In the genomic region with DNA sequence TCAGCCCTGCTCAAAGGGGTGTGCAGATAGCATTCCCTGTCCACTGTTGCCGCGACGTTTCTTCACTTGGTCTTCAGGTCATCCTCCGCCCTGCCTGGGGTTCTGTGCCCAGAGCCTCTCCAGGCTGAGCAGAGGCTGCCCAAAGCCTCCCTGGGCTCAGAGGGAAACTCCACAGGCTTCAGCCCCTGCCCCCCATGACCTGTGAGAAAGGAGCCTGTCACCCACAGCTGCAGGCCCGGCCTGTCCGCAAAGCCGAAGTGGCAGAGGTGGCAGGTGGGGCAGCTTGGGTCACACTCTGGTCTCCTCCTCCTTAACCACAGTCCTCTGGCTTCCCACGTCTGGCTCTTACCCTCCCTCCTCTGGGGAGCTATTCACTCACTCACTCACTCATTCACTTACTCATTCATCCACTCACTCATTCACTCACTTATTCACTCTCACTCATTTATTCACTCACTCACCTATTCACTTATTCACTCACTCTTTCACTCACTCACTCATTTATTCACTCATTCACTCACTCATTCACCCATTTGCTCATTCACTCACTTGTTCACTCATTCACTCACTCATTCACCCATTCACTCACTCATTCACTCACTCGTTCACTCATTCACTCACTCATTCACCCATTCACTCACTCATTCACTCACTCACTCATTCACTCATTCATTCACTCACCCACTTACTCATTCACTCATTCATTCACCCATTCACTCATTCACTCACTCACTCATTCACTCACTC, we compare ENCODE assay signal across 20 cellular contexts. TPM values are rescaled to one million over a fixed set of nuclear protein-coding genes. Genes with fewer than 3 reads are reported as not detected.
A peak's percentile ranks its signal among the peaks of the same experiment; 100 is the strongest.
DNase-seq lines count a peak whose midpoint lies in the region; ATAC-seq, FAIRE-seq and TF ChIP-seq lines count a peak whose summit lies in the region.
"Had no signal": no experiment of that assay in that cellular context is flagged by ENCODE, and none has a peak within 500 bp of the region (broad histone marks: within the 10 kb centered on the region; RNA-seq: fewer than 3 reads in every experiment).

No MANE protein-coding gene starts in this region.

- in situ Hi-C loops in K562 (cut with MboI), result no loop called here

- H3K27ac ChIP-seq in HEK293 (ENCODE audit: extremely low read depth, low read depth, low read length) (no peak overlapping the region), K562 (ENCODE audit: extremely low read depth, low read depth, low read length) (no peak overlapping the region), pancreas (peak overlapping the region; percentile 35 to 62 (median 50))
- H3K27ac ChIP-seq: hepatocyte had no signal

- no peaks in the 10 kb centered on the region; the same call in 1 of the 2 replicates for H4K20me1 ChIP-seq in K562 (replicated peaks; ENCODE audit: control insufficient read depth, insufficient read depth, low read length)

- TF ChIP-seq EP300 in K562 (IDR thresholded peaks at IDR 0.05; ENCODE audit: low read length), result no peak

- 21% methylated on average over 9 of the region's 9 CpGs for WGBS in K562 (ENCODE audit: insufficient coverage, low coverage, missing lambda C conversion rate)
- 35 to 41% methylated on average over 9 of the region's 9 CpGs for WGBS in pancreas, 2 donors

- CTCF ChIA-PET in HEK293 (lab: Yijun Ruan, JAX) (interaction anchor here (0.8 to 4.0 kb wide), 5 partner anchors 11 to 543 kb away, joined by 3 to 19 read pairs (median 4); no protein-coding TSS in a partner anchor), K562 (lab: Yijun Ruan, JAX; ENCODE audit: low intra/inter-chr PET ratio) (no interaction called here)

- H3K9me1 ChIP-seq in K562 (ENCODE audit: control insufficient read depth, insufficient read depth, low read length), result no peaks in the 10 kb centered on the region

- peak; percentile 57 for ATAC-seq in K562
- ATAC-seq in pancreas, result peak; percentile 91 to 95 (median 94)
- ATAC-seq in HG02678 (IDR thresholded peaks at IDR 0.05; ENCODE audit: unreplicated experiment), result no peak
- no peak for ATAC-seq in GM21390 (IDR thresholded peaks at IDR 0.05; ENCODE audit: unreplicated experiment)
- ATAC-seq: activated CD8-positive, alpha-beta memory T cell treated with anti-CD3 and anti-CD28 coated beads, Interleukin-2, amount 10 ng/mL, durations not matched to agents 7 days and 5 days; sciatic nerve had no signal

- POLR2A ChIA-PET in HEK293 (lab: Yijun Ruan, JAX) (no interaction called here), K562 (lab: Yijun Ruan, JAX) (interaction anchor here (0.6 to 1.1 kb wide), 2 partner anchors 11 to 22 kb away, joined by 3 to 5 read pairs; no protein-coding TSS in a partner anchor)

- no peak for TF ChIP-seq CTCF in HEK293 (tag by site-specific recombination; IDR thresholded peaks at IDR 0.05)
- no peak for TF ChIP-seq CTCF in K562 (IDR thresholded peaks at IDR 0.05 in 2 of 3, conservative IDR thresholded peaks at IDR 0.05 in 1 of 3; ENCODE audit: insufficient read depth in 2 of 3, low read depth in 1 of 3, low read length in 3 of 3)
- TF ChIP-seq CTCF in pancreas (IDR thresholded peaks at IDR 0.05), result no peak

- H3K79me2 ChIP-seq in K562 (ENCODE audit: control insufficient read depth, insufficient read depth, low read length), result no peaks in the 10 kb centered on the region
- H3K79me2 ChIP-seq: hepatocyte had no signal

- H3K4me3 ChIP-seq in HEK293 (ENCODE audit: low read depth, low read length) (no peak overlapping the region), K562 (no peak overlapping the region), pancreas (no peak overlapping the region)
- H3K4me3 ChIP-seq: hepatocyte, lung had no signal

- TF ChIP-seq RAD21 in K562 (CRISPR knock-in tag; conservative IDR thresholded peaks at IDR 0.05 in 1 of 2, IDR thresholded peaks at IDR 0.05 in 1 of 2), result no peak

- DNase-seq in MV-4-11 (lab: John Stamatoyannopoulos, UW) (peak; percentile 5), K562 (ENCODE audit: extremely low read depth in 1 of 4, low spot score in 3 of 4) (no peak), pancreas (peak; percentile 76 to 93 (median 88))
- no peak for DNase-seq in activated T-cell treated with anti-CD3 and anti-CD28 coated beads, Interleukin-2, amount 50 U/mL, for 48 hours
- DNase-seq: activated CD8-positive, alpha-beta memory T cell treated with anti-CD3 and anti-CD28 coated beads, Interleukin-2, amount 10 ng/mL, durations not matched to agents 7 days and 5 days; AML-193; dermis blood vessel endothelial cell; GOT3; islet precursor cell; NCI-H1105; NCI-H526; stimulated activated naive CD4-positive, alpha-beta T cell treated with Interleukin-2 at 50 U/mL for 16 hours had no signal

- intact Hi-C loops in K562 (cut with micrococcal nuclease), result no loop called here
- intact Hi-C loops in pancreas (cut with DNase I), result no loop called here

- H3K36me3 ChIP-seq in HEK293 (ENCODE audit: control insufficient read depth in 2 of 2, insufficient read depth in 1 of 2, low read length in 2 of 2) (no peaks in the 10 kb centered on the region), K562 (ENCODE audit: control insufficient read depth, insufficient read depth, low read length) (no peaks in the 10 kb centered on the region), pancreas (no peaks in the 10 kb centered on the region)

- no peak overlapping the region for H3K4me2 ChIP-seq in K562 (ENCODE audit: insufficient read depth, low read length)
- H3K4me2 ChIP-seq: hepatocyte had no signal

- no peak overlapping the region for H2AFZ ChIP-seq in K562 (ENCODE audit: low read depth, low read length)
- H2AFZ ChIP-seq: hepatocyte had no signal

- H3K9me3 ChIP-seq in HEK293 (ENCODE audit: control insufficient read depth, insufficient read depth, low read depth, low read length), result no peaks in the 10 kb centered on the region
- H3K9me3 ChIP-seq in K562 (replicated peaks; ENCODE audit: control insufficient read depth, insufficient read depth, low read depth, low read length), result no peaks in the 10 kb centered on the region
- no peaks in the 10 kb centered on the region for H3K9me3 ChIP-seq in pancreas

- no peak for FAIRE-seq in K562 (lab: Jason Lieb, UNC)
- no peak for FAIRE-seq in pancreas (lab: Jason Lieb, UNC)

- no peak for TF ChIP-seq POLR2A in K562 (conservative IDR thresholded peaks at IDR 0.05)

- H3K27me3 ChIP-seq in K562 (ENCODE audit: control insufficient read depth in 2 of 2, insufficient read depth in 2 of 2, low read length in 2 of 2) (peaks cover 8 to 15% of the 10 kb centered on the region in 2 experiments; a peak in 3 of 5 replicates), pancreas (no peaks in the 10 kb centered on the region)
- H3K27me3 ChIP-seq: hepatocyte had no signal

- no TSS peak for BruUV-seq in K562 (replicated peaks; lab: Mats Ljungman, UMichigan)

- no peak overlapping the region; a peak in 1 of 4 replicates for H3K9ac ChIP-seq in K562 (ENCODE audit: insufficient read depth in 1 of 2, low read depth in 2 of 2, low read length in 2 of 2)

- H3K4me1 ChIP-seq in HEK293 (ENCODE audit: control insufficient read depth, insufficient read depth, low read length), result no peaks in the 10 kb centered on the region
- peaks cover 0 to 7% of the 10 kb centered on the region in 2 experiments; a peak in 2 of 5 replicates for H3K4me1 ChIP-seq in K562 (replicated peaks in 1 of 2; ENCODE audit: control insufficient read depth in 2 of 2, insufficient read depth in 2 of 2, low read length in 2 of 2)
- peaks cover 8 to 20% (median 18%) of the 10 kb centered on the region in 3 donors for H3K4me1 ChIP-seq in pancreas

TF ChIP-seq in HEK293, 187 proteins besides CTCF, POLR2A, EP300 and RAD21 (continues in another document):
- no peak for TF ChIP-seq ZIC2 (tag by site-specific recombination; IDR thresholded peaks at IDR 0.05)

TF ChIP-seq in K562, 482 proteins besides CTCF, POLR2A, EP300 and RAD21 (continues in another document):
- peak; percentile 99 for TF ChIP-seq ZNF24 (IDR thresholded peaks at IDR 0.05)

RNA-seq across cellular contexts. Expression of a gene that starts 7.1 kb away (rescaled TPM):
- not detected in 2 replicates for total RNA-seq in K562 (2011; cell fraction: chromatin; rRNA removed; ENCODE audit: low replicate concordance)
- total RNA-seq in K562 (2011; cell fraction: nucleolus; rRNA removed), result not detected in 2 replicates
- total RNA-seq in K562 (2011; cell fraction: nucleoplasm; rRNA removed), result not detected in 2 replicates
- total RNA-seq in K562 (2014; rRNA removed), result not detected in 2 replicates
- total RNA-seq in K562 (2014; rRNA removed; fragmentation: Illumina TruSeq; extraction: Trizol), result not detected in 2 replicates
- not detected in 2 replicates for total RNA-seq in K562 (2015; rRNA removed; fragmentation: Illumina TruSeq; extraction: Trizol)
- total RNA-seq in K562 (2021), result not detected in 2 replicates
- not detected in 2 replicates for polyA plus RNA-seq in K562 (2011; rRNA removed)
- not detected in 2 replicates for polyA plus RNA-seq in K562 (2011; cell fraction: cytosol; rRNA removed)
- polyA plus RNA-seq in K562 (2011; cell fraction: nucleus; rRNA removed), result 0.08 TPM in 1 of 2 replicates, not detected in the other
- polyA plus RNA-seq in K562 (2012), result not detected in 2 replicates
- not detected in 2 replicates for polyA plus RNA-seq in K562 (2014; fragmentation: Illumina TruSeq; extraction: Trizol)
- polyA plus RNA-seq in K562 (2014; fragmentation: Nextera tagmentation; extraction: Ambion mirVana), result not detected
- not detected in 2 replicates for polyA plus RNA-seq in K562 (2014; rRNA removed)
- polyA minus RNA-seq in K562 (2011; rRNA and poly(A)+ RNA removed), result not detected in 2 replicates
- not detected in 2 replicates for polyA minus RNA-seq in K562 (2011; cell fraction: cytosol; rRNA and poly(A)+ RNA removed)
- polyA minus RNA-seq in K562 (2011; cell fraction: nucleus; rRNA and poly(A)+ RNA removed), result not detected in 2 replicates
- under 1 TPM in 4 of 6 donors, not detected in 2; 0.19 to 0.67 (median 0.21) TPM for total RNA-seq in pancreas
- polyA plus RNA-seq in pancreas, result not detected
- total RNA-seq: activated CD8-positive, alpha-beta memory T cell treated with anti-CD3 and anti-CD28 coated beads, Interleukin-2, amount 10 ng/mL, durations not matched to agents 7 days and 5 days; activated T-helper 2 cell treated with anti-CD3 and anti-CD28 coated beads, Interferon-gamma antibody, Interleukin-2, Interleukin-4, amounts not matched to agents 10 μg/mL and 5 μg/mL and 100 μg/mL, durations not matched to agents 14 hours and 24 hours and 36 hours; dermis blood vessel endothelial cell; fibroblast of villous mesenchyme; hepatocyte; lung; sciatic nerve had no signal
- polyA plus RNA-seq: hepatocyte, lung had no signal

RNA-seq across cellular contexts. Expression of a gene that starts 43.0 kb away (rescaled TPM):
- 19.6 and 53.2 TPM in 2 replicates for total RNA-seq in K562 (2011; cell fraction: chromatin; rRNA removed; ENCODE audit: low replicate concordance)
- 40.4 and 45.0 TPM in 2 replicates for total RNA-seq in K562 (2011; cell fraction: nucleolus; rRNA removed)
- 28.5 and 29.0 TPM in 2 replicates for total RNA-seq in K562 (2011; cell fraction: nucleoplasm; rRNA removed)
- total RNA-seq in K562 (2014; rRNA removed), result 16.1 and 19.9 TPM in 2 replicates
- 7.4 and 8.0 TPM in 2 replicates for total RNA-seq in K562 (2014; rRNA removed; fragmentation: Illumina TruSeq; extraction: Trizol)
- 15.9 TPM in 2 replicates for total RNA-seq in K562 (2015; rRNA removed; fragmentation: Illumina TruSeq; extraction: Trizol)
- total RNA-seq in K562 (2021), result 20.4 and 20.8 TPM in 2 replicates
- 8.8 and 12.3 TPM in 2 replicates for polyA plus RNA-seq in K562 (2011; rRNA removed)
- 9.2 and 35.2 TPM in 2 replicates for polyA plus RNA-seq in K562 (2011; cell fraction: cytosol; rRNA removed)
- 9.0 and 12.0 TPM in 2 replicates for polyA plus RNA-seq in K562 (2011; cell fraction: nucleus; rRNA removed)
- polyA plus RNA-seq in K562 (2012), result 19.2 and 20.7 TPM in 2 replicates
- polyA plus RNA-seq in K562 (2014; fragmentation: Illumina TruSeq; extraction: Trizol), result 10.2 and 15.3 TPM in 2 replicates
- 1 to 10 TPM in 1 of 2 experiments, under 1 TPM in 1; 0.65 to 1.1 TPM for polyA plus RNA-seq in K562 (2014; fragmentation: Nextera tagmentation; extraction: Ambion mirVana)
- 13.3 and 13.4 TPM in 2 replicates for polyA plus RNA-seq in K562 (2014; rRNA removed)
- polyA minus RNA-seq in K562 (2011; rRNA and poly(A)+ RNA removed), result 7.4 and 13.8 TPM in 2 replicates
- 14.7 and 19.6 TPM in 2 replicates for polyA minus RNA-seq in K562 (2011; cell fraction: cytosol; rRNA and poly(A)+ RNA removed)
- polyA minus RNA-seq in K562 (2011; cell fraction: nucleus; rRNA and poly(A)+ RNA removed), result 19.3 and 19.4 TPM in 2 replicates
- total RNA-seq in pancreas, result 10 to 100 TPM; 43.2 to 56.2 (median 46.9) TPM
- polyA plus RNA-seq in pancreas, result 10 to 100 TPM; 24.2 to 28.9 TPM

Comparison
In these comparisons a context has a peak if more than half of its experiments do, and no peak if none do; other contexts are left out.
1. H3K27ac ChIP-seq: peak in pancreas (4 of 4); none in HEK293 (single experiment) and K562 (single experiment).
2. DNase-seq: peak in MV-4-11 (single experiment) and pancreas (6 of 6); none in K562 (0 of 4) and activated T-cell treated with anti-CD3 and anti-CD28 coated beads, Interleukin-2, amount 50 U/mL, for 48 hours (0 of 2).
3. ATAC-seq: peak in K562 (single experiment) and pancreas (4 of 4); none in HG02678 (single experiment) and GM21390 (single experiment).